In genomic region chr7:5177060-5177459, GRCh38 we compare ENCODE assay signal across 9 cellular contexts. TPM values are rescaled to one million over a fixed set of nuclear protein-coding genes. Genes with fewer than 3 reads are reported as not detected.
A peak's percentile ranks its signal among the peaks of the same experiment; 100 is the strongest.
DNase-seq lines count a peak whose midpoint lies in the region; ATAC-seq, FAIRE-seq and TF ChIP-seq lines count a peak whose summit lies in the region.
"Had no signal": no experiment of that assay in that cellular context is flagged by ENCODE, and none has a peak within 500 bp of the region (broad histone marks: within the 10 kb centered on the region; RNA-seq: fewer than 3 reads in every experiment).

No MANE protein-coding gene starts in this region.

- H3K4me1 ChIP-seq in pancreas, result peaks cover 0 to 5% (median 0%) of the 10 kb centered on the region in 3 donors
- H3K4me1 ChIP-seq: gastrocnemius medialis had no signal

- DNase-seq in D721Med (ENCODE audit: insufficient read length, low spot score), result peak; percentile 69
- DNase-seq in NCI-H226, result peak; percentile 93
- DNase-seq in dermis blood vessel endothelial cell, result peak; percentile 82
- DNase-seq in pancreas, result peak; percentile 78 to 94 (median 90)
- no peak for DNase-seq in CD1c-positive myeloid dendritic cell (ENCODE audit: extremely low spot score)
- DNase-seq in activated CD4-positive, alpha-beta T cell treated with anti-CD3 and anti-CD28 coated beads for 1 hour, result no peak
- DNase-seq in activated CD4-positive, alpha-beta T cell treated with anti-CD3 and anti-CD28 coated beads for 48 hours, result no peak

- H3K27ac ChIP-seq in pancreas, result peak overlapping the region in 3 of 4 donors; percentile 21 to 47 (median 33)
- H3K27ac ChIP-seq: gastrocnemius medialis had no signal

- no peaks in the 10 kb centered on the region for H3K9me3 ChIP-seq in pancreas
- H3K9me3 ChIP-seq: gastrocnemius medialis had no signal

- intact Hi-C loops in pancreas (cut with DNase I), result no loop called here

- peak; percentile 97 to 99 (median 98) for ATAC-seq in pancreas
- ATAC-seq in HG03457 (IDR thresholded peaks at IDR 0.05; ENCODE audit: unreplicated experiment), result no peak
- ATAC-seq: gastrocnemius medialis had no signal

- WGBS in pancreas, 2 donors, result 9 to 14% methylated on average over 11 of the region's 11 CpGs

- no peak for TF ChIP-seq CTCF in D721Med (IDR thresholded peaks at IDR 0.05; ENCODE audit: insufficient read depth, missing control alignments)
- no peak for TF ChIP-seq CTCF in pancreas (IDR thresholded peaks at IDR 0.05)

- FAIRE-seq in D721Med (lab: Jason Lieb, UNC), result peak; percentile 88
- FAIRE-seq in pancreas (lab: Jason Lieb, UNC), result no peak

- H3K36me3 ChIP-seq in pancreas, result no peaks in the 10 kb centered on the region
- H3K36me3 ChIP-seq: gastrocnemius medialis had no signal

- no peaks in the 10 kb centered on the region for H3K27me3 ChIP-seq in pancreas

- H3K4me3 ChIP-seq in pancreas, result no peak overlapping the region
- H3K4me3 ChIP-seq: gastrocnemius medialis had no signal

RNA-seq across cellular contexts. Expression of gene WIPI2, which starts 13.0 kb away (rescaled TPM):
- 76.2 and 85.8 TPM in 2 replicates for total RNA-seq in dermis blood vessel endothelial cell
- 10 to 100 TPM; 23.5 to 39.3 (median 28.1) TPM for total RNA-seq in pancreas
- 10 to 100 TPM; 21.0 to 28.0 TPM for polyA plus RNA-seq in pancreas

Comparison
In these comparisons a context has a peak if more than half of its experiments do, and no peak if none do; other contexts are left out.
1. DNase-seq: peak in D721Med (single experiment), NCI-H226 (single experiment), dermis blood vessel endothelial cell (single experiment) and pancreas (6 of 6); none in CD1c-positive myeloid dendritic cell (single experiment), activated CD4-positive, alpha-beta T cell treated with anti-CD3 and anti-CD28 coated beads for 1 hour (single experiment) and activated CD4-positive, alpha-beta T cell treated with anti-CD3 and anti-CD28 coated beads for 48 hours (single experiment).